In genomic region chr4:186764457-186764856, GRCh38 we compare ENCODE assay signal across 18 cellular contexts. TPM values are rescaled to one million over a fixed set of nuclear protein-coding genes. Genes with fewer than 3 reads are reported as not detected.
"Had no signal": no experiment of that assay in that cellular context is flagged by ENCODE, and none has a peak within 500 bp of the region (broad histone marks: within the 10 kb centered on the region; RNA-seq: fewer than 3 reads in every experiment).

No MANE protein-coding gene starts in this region.

- H3K4me3 ChIP-seq: lower lobe of right lung, thyroid gland had no signal

- H3K4me1 ChIP-seq: lower lobe of right lung had no signal

- H3K4me1 Mint-ChIP-seq: activated CD4-positive, alpha-beta T cell treated with anti-CD3 and anti-CD28 coated beads for 36 hours; activated naive CD8-positive, alpha-beta T cell treated with anti-CD3 and anti-CD28 coated beads for 36 hours; activated T-helper 17 cell treated with anti-CD3 and anti-CD28 coated beads, Interleukin-2, amount 50 U/mL, for 72 hours had no signal

- H3K4me3 Mint-ChIP-seq: activated CD4-positive, alpha-beta memory T cell treated with anti-CD3 and anti-CD28 coated beads for 36 hours; activated CD4-positive, alpha-beta T cell treated with anti-CD3 and anti-CD28 coated beads for 36 hours; activated naive CD8-positive, alpha-beta T cell treated with anti-CD3 and anti-CD28 coated beads for 36 hours; activated T-helper 17 cell treated with anti-CD3 and anti-CD28 coated beads, Interleukin-2, amount 50 U/mL, for 72 hours; endodermal cell; mesothelial cell of epicardium; nephron had no signal

- ATAC-seq: activated CD4-positive, alpha-beta T cell treated with anti-CD3 and anti-CD28 coated beads for 36 hours; activated T-helper 17 cell treated with anti-CD3 and anti-CD28 coated beads, Interleukin-2, amount 50 U/mL, for 72 hours; lower lobe of right lung had no signal

- H3K36me3 Mint-ChIP-seq: activated CD4-positive, alpha-beta memory T cell treated with anti-CD3 and anti-CD28 coated beads for 36 hours; activated naive CD8-positive, alpha-beta T cell treated with anti-CD3 and anti-CD28 coated beads for 36 hours; mesothelial cell of epicardium had no signal

- H3K9me3 Mint-ChIP-seq: endodermal cell, mesothelial cell of epicardium, nephron had no signal

- DNase-seq: activated CD4-positive, alpha-beta memory T cell treated with anti-CD3 and anti-CD28 coated beads for 36 hours; activated CD4-positive, alpha-beta T cell treated with anti-CD3 and anti-CD28 coated beads for 36 hours; activated naive CD4-positive, alpha-beta T cell; activated naive CD8-positive, alpha-beta T cell treated with anti-CD3 and anti-CD28 coated beads for 36 hours; activated T-cell treated with anti-CD3 and anti-CD28 coated beads, Interleukin-2, amount 50 U/mL, for 1 hour; amygdala; foreskin keratinocyte; lower lobe of right lung; stimulated activated CD4-positive, alpha-beta T cell treated with anti-CD3 and anti-CD28 coated beads, Interleukin-12 subunit alpha, Interleukin-12 subunit beta, amount 100 ng/mL, for 4 hours; stimulated activated CD4-positive, alpha-beta T cell treated with anti-CD3 and anti-CD28 coated beads, Interleukin-1b, Interleukin-23, amount 100 ng/mL, for 48 hours; stimulated activated CD8-positive, alpha-beta memory T cell treated with anti-CD3 and anti-CD28 coated beads, Interleukin-4, amount 100 ng/mL, for 48 hours; stimulated activated naive CD4-positive, alpha-beta T cell; thyroid gland; WERI-Rb-1 had no signal

- H3K9me3 ChIP-seq: lower lobe of right lung, thyroid gland had no signal

- H3K27me3 ChIP-seq: foreskin keratinocyte, thyroid gland had no signal

- H3K27ac ChIP-seq: foreskin keratinocyte, lower lobe of right lung, thyroid gland, WERI-Rb-1 had no signal

- H3K27ac Mint-ChIP-seq: activated CD4-positive, alpha-beta memory T cell treated with anti-CD3 and anti-CD28 coated beads for 36 hours; activated CD4-positive, alpha-beta T cell treated with anti-CD3 and anti-CD28 coated beads for 36 hours; activated naive CD8-positive, alpha-beta T cell treated with anti-CD3 and anti-CD28 coated beads for 36 hours; activated T-helper 17 cell treated with anti-CD3 and anti-CD28 coated beads, Interleukin-2, amount 50 U/mL, for 72 hours; endodermal cell; mesothelial cell of epicardium had no signal

- H3K36me3 ChIP-seq: lower lobe of right lung, thyroid gland, WERI-Rb-1 had no signal

- H3K27me3 Mint-ChIP-seq: activated CD4-positive, alpha-beta memory T cell treated with anti-CD3 and anti-CD28 coated beads for 36 hours; activated CD4-positive, alpha-beta T cell treated with anti-CD3 and anti-CD28 coated beads for 36 hours; activated naive CD8-positive, alpha-beta T cell treated with anti-CD3 and anti-CD28 coated beads for 36 hours; activated T-helper 17 cell treated with anti-CD3 and anti-CD28 coated beads, Interleukin-2, amount 50 U/mL, for 72 hours had no signal

RNA-seq across cellular contexts. Expression of gene FAT1, which starts 40.8 kb away (rescaled TPM):
- total RNA-seq: activated CD4-positive, alpha-beta memory T cell treated with anti-CD3 and anti-CD28 coated beads for 36 hours; activated T-helper 17 cell treated with anti-CD3 and anti-CD28 coated beads, Interleukin-2, amount 50 U/mL, for 72 hours had no signal
